ENCODE assay signal across 26 cellular contexts in the genomic region with DNA sequence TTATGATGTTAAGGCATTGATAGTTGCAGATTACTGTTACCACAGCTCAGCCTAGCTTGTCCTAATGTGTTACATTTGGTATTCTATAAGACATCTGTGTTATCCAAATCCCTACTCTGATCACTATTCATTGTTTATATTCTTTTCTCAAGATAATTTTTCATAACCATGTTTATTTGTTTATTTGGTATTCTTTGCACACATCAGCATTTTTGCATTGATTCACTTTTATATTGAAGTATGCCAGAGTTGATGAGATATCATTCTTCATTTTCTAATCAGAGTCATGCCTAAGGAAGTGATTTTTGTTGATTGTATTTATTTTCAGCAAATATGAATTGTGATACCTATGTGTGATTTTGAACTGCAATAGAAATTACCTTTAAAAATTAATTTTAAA.
"Had no signal": no experiment of that assay in that cellular context is flagged by ENCODE, and none has a peak within 500 bp of the region (broad histone marks: within the 10 kb centered on the region; RNA-seq: fewer than 3 reads in every experiment).

No MANE protein-coding gene starts in this region.

- H3K4me3 ChIP-seq: colonic mucosa, esophagus squamous epithelium, gastrocnemius medialis, heart right ventricle, left lung, lower lobe of right lung, mucosa of descending colon had no signal

- H3K27ac ChIP-seq: colonic mucosa, epithelial cell of prostate, esophagus squamous epithelium, gastrocnemius medialis, heart right ventricle, left lung, lower lobe of right lung had no signal

- H3K36me3 ChIP-seq: colonic mucosa, esophagus squamous epithelium, gastrocnemius medialis, heart right ventricle, left lung, lower lobe of right lung had no signal

- H3K9me3 ChIP-seq: colonic mucosa, esophagus squamous epithelium, gastrocnemius medialis, left lung, lower lobe of right lung had no signal

- H3K4me1 ChIP-seq: colonic mucosa, esophagus squamous epithelium, gastrocnemius medialis, heart right ventricle, left lung, lower lobe of right lung had no signal

- FAIRE-seq: endometrium, islet of Langerhans, keratinocyte had no signal

- H3K27me3 ChIP-seq: colonic mucosa, esophagus squamous epithelium, gastrocnemius medialis, heart right ventricle, left lung had no signal

- DNase-seq: colonic mucosa; cortex of kidney; effector CD8-positive, alpha-beta T cell; effector memory CD8-positive, alpha-beta T cell; endodermal cell; erythroblast; esophagus squamous epithelium; foreskin fibroblast; foreskin melanocyte; gastrocnemius medialis; glutamatergic neuron; head of caudate nucleus; heart right ventricle; hippocampal formation; left cardiac atrium; left lung; left ventricle myocardium superior; lower lobe of right lung; mesenchymal stem cell; mucosa of descending colon; naive B cell had no signal

- ATAC-seq: effector memory CD8-positive, alpha-beta T cell; esophagus mucosa; gastrocnemius medialis; heart right ventricle; left cardiac atrium; left lung; left ventricle myocardium superior; lower lobe of right lung; mucosa of descending colon had no signal
